Comparison of ENCODE assay signal across 8 cellular contexts in the genomic region with DNA sequence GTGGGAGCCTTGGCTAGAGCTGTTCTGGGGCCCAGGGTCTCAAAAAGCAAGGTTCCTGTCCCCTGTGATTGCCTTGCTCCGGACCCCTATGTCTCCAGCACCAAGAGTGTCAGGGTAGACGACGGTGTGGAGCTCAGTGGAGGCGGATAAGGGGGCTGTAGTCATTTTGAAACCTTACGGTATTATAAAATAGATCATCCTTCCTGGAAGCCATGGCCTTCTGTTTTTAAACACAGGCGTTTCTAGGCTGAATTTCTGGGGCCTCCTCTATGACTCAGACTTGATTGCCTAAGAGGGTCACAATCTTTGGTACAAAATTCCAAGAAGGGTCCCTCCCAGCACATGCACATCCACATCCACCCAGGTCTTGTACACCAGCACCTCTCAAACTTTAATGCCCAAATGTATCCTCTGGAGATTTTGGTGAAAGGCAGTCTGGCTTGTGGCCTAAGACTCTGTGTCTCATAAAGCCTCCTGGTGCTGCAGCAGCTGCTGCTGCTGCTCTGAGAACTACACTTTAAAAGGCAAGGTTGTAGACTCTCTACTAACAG.
A peak's percentile ranks its signal among the peaks of the same experiment; 100 is the strongest.
DNase-seq lines count a peak whose midpoint lies in the region; ATAC-seq and TF ChIP-seq lines count a peak whose summit lies in the region.

No MANE protein-coding gene starts in this region.

- H3K79me2 ChIP-seq in DOHH2 (ENCODE audit: control insufficient read depth, low read length) (no peaks in the 10 kb centered on the region), SU-DHL-6 (ENCODE audit: insufficient read depth, low read length) (no peaks in the 10 kb centered on the region)

- no peaks in the 10 kb centered on the region for H3K9me3 ChIP-seq in DOHH2 (ENCODE audit: control insufficient read depth, insufficient read depth, low read length)
- no peaks in the 10 kb centered on the region for H3K9me3 ChIP-seq in SU-DHL-6 (ENCODE audit: insufficient read depth, low read length)

- no peak overlapping the region for H2AFZ ChIP-seq in SU-DHL-6 (ENCODE audit: low read depth, low read length, severe bottlenecking)

- H3F3A ChIP-seq in DOHH2 (ENCODE audit: control insufficient read depth, insufficient read depth) (no peaks in the 10 kb centered on the region), SU-DHL-6 (ENCODE audit: insufficient read depth) (no peaks in the 10 kb centered on the region)

- H3K27ac ChIP-seq in DOHH2 (ENCODE audit: low read depth, low read length) (no peak overlapping the region), SU-DHL-6 (ENCODE audit: low read depth, low read length) (no peak overlapping the region)

- no peaks in the 10 kb centered on the region for H3K9me2 ChIP-seq in DOHH2 (replicated peaks; ENCODE audit: control insufficient read depth, low read length)
- H3K9me2 ChIP-seq in SU-DHL-6 (replicated peaks; ENCODE audit: insufficient read depth, low read length), result no peaks in the 10 kb centered on the region

- no peak overlapping the region for H3K9ac ChIP-seq in SU-DHL-6 (ENCODE audit: low read length)

- H3K4me3 ChIP-seq in DOHH2 (ENCODE audit: low read length) (no peak overlapping the region), SU-DHL-6 (ENCODE audit: insufficient read depth, low read length, poor library complexity, severe bottlenecking) (no peak overlapping the region), fibroblast of mammary gland (ENCODE audit: control insufficient read depth, low read depth, low read length) (no peak overlapping the region)

- H3K36me3 ChIP-seq in DOHH2 (ENCODE audit: control insufficient read depth, low read length) (no peaks in the 10 kb centered on the region), SU-DHL-6 (ENCODE audit: low read length) (no peaks in the 10 kb centered on the region)

- peaks cover 51% of the 10 kb centered on the region for H3K4me1 ChIP-seq in DOHH2 (ENCODE audit: control insufficient read depth, low read length)

- H4K20me1 ChIP-seq in DOHH2 (ENCODE audit: control insufficient read depth, insufficient read depth, low read depth, low read length), result no peaks in the 10 kb centered on the region
- H4K20me1 ChIP-seq in SU-DHL-6 (ENCODE audit: low read depth, low read length), result no peaks in the 10 kb centered on the region

- H3K4me2 ChIP-seq in DOHH2 (ENCODE audit: low read length) (peak overlapping the region; percentile 17; the same call in 1 of the 2 replicates), SU-DHL-6 (ENCODE audit: low read depth, low read length, poor library complexity, severe bottlenecking) (peak overlapping the region; percentile 21)

- ATAC-seq in HG02610 (IDR thresholded peaks at IDR 0.05; ENCODE audit: unreplicated experiment), result peak; percentile 20
- ATAC-seq in HG03097 (IDR thresholded peaks at IDR 0.05; ENCODE audit: low FRiP score, unreplicated experiment), result no peak

- peak; percentile 89 for DNase-seq in fibroblast of mammary gland (ENCODE audit: low read depth)
- peak; percentile 54 for DNase-seq in stimulated activated CD4-positive, alpha-beta T cell treated with anti-CD3 and anti-CD28 coated beads, Interleukin-4, amount 100 ng/mL, for 24 hours
- DNase-seq in GM19240 (ENCODE audit: insufficient read length, low spot score), result no peak
- DNase-seq in HK-2 (ENCODE audit: unreplicated experiment), result no peak

- TF ChIP-seq CTCF in DOHH2 (IDR thresholded peaks at IDR 0.05; ENCODE audit: low read depth, low read length, poor library complexity, severe bottlenecking) (no peak), SU-DHL-6 (IDR thresholded peaks at IDR 0.05; ENCODE audit: insufficient read depth, low read length, poor library complexity, severe bottlenecking) (no peak), fibroblast of mammary gland (conservative IDR thresholded peaks at IDR 0.05; ENCODE audit: control insufficient read depth, insufficient read depth, low read depth, low read length) (no peak)

- no peaks in the 10 kb centered on the region for H3K27me3 ChIP-seq in DOHH2 (ENCODE audit: control insufficient read depth, low read length)
- H3K27me3 ChIP-seq in SU-DHL-6 (ENCODE audit: low read length), result no peaks in the 10 kb centered on the region

Comparison
In these comparisons a context has a peak if more than half of its experiments do, and no peak if none do; other contexts are left out.
1. DNase-seq: peak in fibroblast of mammary gland (single experiment) and stimulated activated CD4-positive, alpha-beta T cell treated with anti-CD3 and anti-CD28 coated beads, Interleukin-4, amount 100 ng/mL, for 24 hours (single experiment); none in GM19240 (single experiment) and HK-2 (single experiment).